In genomic region chr14:50520947-50521815, GRCh38 we compare ENCODE assay signal across 8 cellular contexts. TPM values are rescaled to one million over a fixed set of nuclear protein-coding genes. Genes with fewer than 3 reads are reported as not detected.
DNase-seq lines count a peak whose midpoint lies in the region; ATAC-seq and TF ChIP-seq lines count a peak whose summit lies in the region.

No MANE protein-coding gene starts in this region.

- H3K36me3 Mint-ChIP-seq in MCF 10A (ENCODE audit: insufficient read depth, unreplicated experiment) = peaks cover 12% of the 10 kb centered on the region
- H3K36me3 Mint-ChIP-seq in neural progenitor cell = peaks cover 35% of the 10 kb centered on the region

- POLR2A ChIA-PET in RWPE1 (lab: Yijun Ruan, JAX; ENCODE audit: low non-redundant PET) = no interaction called here
- POLR2A ChIA-PET in MCF 10A (lab: Yijun Ruan, JAX) = interaction anchor here (0.5 to 2.1 kb wide), 7 partner anchors 11 to 416 kb away, joined by 3 to 11 read pairs (median 4); partner anchors contain the start of genes CDKL1 and MAP4K5

- CTCF ChIA-PET in RWPE1 (lab: Yijun Ruan, JAX) = interaction anchor here (0.6 kb wide), 1 partner anchor 121 kb away, joined by 3 read pairs; no protein-coding TSS in a partner anchor
- CTCF ChIA-PET in MCF 10A (lab: Yijun Ruan, JAX) = interaction anchor here (0.9 kb wide), 1 partner anchor 10 kb away, joined by 4 read pairs; no protein-coding TSS in a partner anchor

- H3K36me3 ChIP-seq in neural progenitor cell = no peaks in the 10 kb centered on the region

- peaks cover 36% of the 10 kb centered on the region for H3K4me1 Mint-ChIP-seq in MCF 10A (ENCODE audit: insufficient read depth, unreplicated experiment)
- H3K4me1 Mint-ChIP-seq in neural progenitor cell = peaks cover 7% of the 10 kb centered on the region

- H3K4me2 ChIP-seq in neural progenitor cell = no peak overlapping the region

- DNase-seq in RWPE1 (ENCODE audit: low spot score) (peak; percentile 85), MCF 10A (ENCODE audit: unreplicated experiment) (peak; percentile 86), neural progenitor cell (ENCODE audit: low spot score) (no peak), NCI-H187 (lab: John Stamatoyannopoulos, UW) (no peak), SHP77 treated with DMSO at 0.1 percent for 48 hours (lab: John Stamatoyannopoulos, UW) (no peak), cerebellar nuclear complex (lab: John Stamatoyannopoulos, UW) (no peak)

- TF ChIP-seq CTCF in RWPE1 (conservative IDR thresholded peaks at IDR 0.05; ENCODE audit: low read depth) (no peak), MCF 10A (IDR thresholded peaks at IDR 0.05; ENCODE audit: unreplicated experiment) (no peak), neural progenitor cell (IDR thresholded peaks at IDR 0.05) (no peak)

- no TSS peak for BruUV-seq in MCF 10A (replicated peaks; lab: Mats Ljungman, UMichigan)

- H3K4me1 ChIP-seq in neural progenitor cell = peaks cover 27% of the 10 kb centered on the region

- H3K9ac ChIP-seq in neural progenitor cell = no peak overlapping the region

- H3K79me2 ChIP-seq in neural progenitor cell (ENCODE audit: low read depth) = peaks cover 100% of the 10 kb centered on the region

- H2AFZ ChIP-seq in neural progenitor cell (replicated peaks) = no peak overlapping the region

- H3K4me3 Mint-ChIP-seq in MCF 10A (ENCODE audit: unreplicated experiment) (peak overlapping the region; percentile 35), neural progenitor cell (no peak overlapping the region)

- ATAC-seq in GM18499 (IDR thresholded peaks at IDR 0.05; ENCODE audit: insufficient read depth, unreplicated experiment) (peak; percentile 55), HG02759 (IDR thresholded peaks at IDR 0.05; ENCODE audit: unreplicated experiment) (peak; percentile 63)

- H3F3A ChIP-seq in neural progenitor cell (ENCODE audit: low read depth) = peaks cover 12% of the 10 kb centered on the region

- H4K20me1 ChIP-seq in neural progenitor cell (ENCODE audit: low read depth) = peaks cover 82% of the 10 kb centered on the region

- H3K4me3 ChIP-seq in neural progenitor cell = no peak overlapping the region

- H3K27ac ChIP-seq in RWPE1 (peak overlapping the region; percentile 52), neural progenitor cell (peak overlapping the region; percentile 41)

- no peaks in the 10 kb centered on the region for H3K9me3 ChIP-seq in neural progenitor cell (ENCODE audit: low read depth)

- no peaks in the 10 kb centered on the region for H3K9me3 Mint-ChIP-seq in MCF 10A (ENCODE audit: unreplicated experiment)
- H3K9me3 Mint-ChIP-seq in neural progenitor cell = peaks cover 10% of the 10 kb centered on the region

- no peaks in the 10 kb centered on the region for H3K27me3 Mint-ChIP-seq in MCF 10A (ENCODE audit: insufficient read depth, unreplicated experiment)
- no peaks in the 10 kb centered on the region for H3K27me3 Mint-ChIP-seq in neural progenitor cell (ENCODE audit: insufficient read depth, low read depth)

- intact Hi-C loops in MCF 10A (cut with micrococcal nuclease) = no loop called here

- no peaks in the 10 kb centered on the region for H3K27me3 ChIP-seq in neural progenitor cell

- H3K27ac Mint-ChIP-seq in MCF 10A (ENCODE audit: low read depth, unreplicated experiment) = peak overlapping the region; percentile 76
- no peak overlapping the region for H3K27ac Mint-ChIP-seq in neural progenitor cell

RNA-seq across cellular contexts. Expression of gene MAP4K5, which starts 11.2 kb away (rescaled TPM):
- total RNA-seq in MCF 10A (2022) = 43.8 and 45.7 TPM in 2 replicates
- total RNA-seq in neural progenitor cell (ENCODE audit: low replicate concordance) = 114 and 122 TPM in 2 replicates

RNA-seq across cellular contexts. Expression of gene ATL1, which starts 38.8 kb away (rescaled TPM):
- total RNA-seq in MCF 10A (2022) (3.2 and 3.3 TPM in 2 replicates), neural progenitor cell (ENCODE audit: low replicate concordance) (7.3 and 11.8 TPM in 2 replicates)

Comparison
In these comparisons a context has a peak if more than half of its experiments do, and no peak if none do; other contexts are left out.
1. DNase-seq: peak in RWPE1 (single experiment) and MCF 10A (single experiment); none in neural progenitor cell (single experiment), NCI-H187 (0 of 2), SHP77 treated with DMSO at 0.1 percent for 48 hours (single experiment) and cerebellar nuclear complex (0 of 2).